ENCODE assay signal across 10 cellular contexts in the genomic region with DNA sequence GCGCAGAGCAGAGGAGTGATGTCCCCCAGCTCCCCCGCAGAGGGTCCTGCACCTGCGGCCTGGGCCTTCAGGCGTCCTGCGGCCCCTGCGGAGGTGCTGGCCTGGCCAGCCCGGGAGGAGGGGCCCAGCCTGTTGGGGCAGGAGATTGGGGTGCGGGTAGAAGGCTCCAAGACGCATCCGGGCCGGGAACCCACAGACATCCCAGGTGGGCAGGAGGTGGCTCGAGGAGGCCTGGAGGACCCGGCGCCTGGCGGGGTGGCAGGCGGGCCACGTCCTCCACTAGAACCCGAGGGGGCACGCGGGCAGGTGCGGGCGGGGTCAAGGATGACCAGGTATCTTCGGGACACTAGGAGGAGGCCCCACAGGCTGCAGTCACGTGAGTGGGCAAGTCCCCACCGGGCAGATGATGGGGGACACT. TPM values are rescaled to one million over a fixed set of nuclear protein-coding genes. Genes with fewer than 3 reads are reported as not detected.
A peak's percentile ranks its signal among the peaks of the same experiment; 100 is the strongest.
DNase-seq lines count a peak whose midpoint lies in the region; ATAC-seq and TF ChIP-seq lines count a peak whose summit lies in the region.
"Had no signal": no experiment of that assay in that cellular context is flagged by ENCODE, and none has a peak within 500 bp of the region (broad histone marks: within the 10 kb centered on the region; RNA-seq: fewer than 3 reads in every experiment).

No MANE protein-coding gene starts in this region.

- no peaks in the 10 kb centered on the region for H3K27me3 ChIP-seq in adipocyte (replicated peaks; ENCODE audit: control insufficient read depth, insufficient read depth, low read length)
- H3K27me3 ChIP-seq in tibial artery: peaks cover 0 to 56% of the 10 kb centered on the region in 2 donors

- ATAC-seq in activated T-cell treated with anti-CD3 and anti-CD28 coated beads, Interleukin-2, amount 50 U/mL, for 72 hours (replicated peaks in 1 of 2): no peak
- no peak for ATAC-seq in memory B cell (ENCODE audit: low read depth)
- no peak for ATAC-seq in left colon

- no peaks in the 10 kb centered on the region for H3K9me3 ChIP-seq in adipocyte (ENCODE audit: control insufficient read depth, low read length)
- H3K9me3 ChIP-seq in tibial artery: no peaks in the 10 kb centered on the region
- H3K9me3 ChIP-seq: Caco-2 had no signal

- H3K4me1 ChIP-seq in adipocyte (ENCODE audit: control insufficient read depth, insufficient read depth, low read length) (peaks cover 42% of the 10 kb centered on the region), tibial artery (peaks cover 0 to 49% (median 41%) of the 10 kb centered on the region in 4 donors)

- no peak for TF ChIP-seq CTCF in tibial artery (IDR thresholded peaks at IDR 0.05)

- H3K4me3 Mint-ChIP-seq in activated T-cell treated with anti-CD3 and anti-CD28 coated beads, Interleukin-2, amount 50 U/mL, for 72 hours: peak overlapping the region; percentile 93 to 97
- H3K4me3 Mint-ChIP-seq in memory B cell: peak overlapping the region; percentile 97

- no peaks in the 10 kb centered on the region for H3K36me3 ChIP-seq in adipocyte (ENCODE audit: control insufficient read depth, insufficient read depth, low read length, severe bottlenecking)
- no peaks in the 10 kb centered on the region for H3K36me3 ChIP-seq in tibial artery

- no peaks in the 10 kb centered on the region for H3K9me3 Mint-ChIP-seq in activated T-cell treated with anti-CD3 and anti-CD28 coated beads, Interleukin-2, amount 50 U/mL, for 72 hours
- no peaks in the 10 kb centered on the region for H3K9me3 Mint-ChIP-seq in memory B cell

- peaks cover 0 to 2% of the 10 kb centered on the region in 2 donors for H3K36me3 Mint-ChIP-seq in activated T-cell treated with anti-CD3 and anti-CD28 coated beads, Interleukin-2, amount 50 U/mL, for 72 hours (ENCODE audit: insufficient read depth in 2 of 2)
- no peaks in the 10 kb centered on the region for H3K36me3 Mint-ChIP-seq in memory B cell

- peaks cover 10% of the 10 kb centered on the region for H3K27me3 Mint-ChIP-seq in activated T-cell treated with anti-CD3 and anti-CD28 coated beads, Interleukin-2, amount 50 U/mL, for 72 hours (ENCODE audit: low read depth)
- peaks cover 19% of the 10 kb centered on the region for H3K27me3 Mint-ChIP-seq in memory B cell

- H3K4me1 Mint-ChIP-seq in activated T-cell treated with anti-CD3 and anti-CD28 coated beads, Interleukin-2, amount 50 U/mL, for 72 hours (ENCODE audit: low read depth): peaks cover 37% of the 10 kb centered on the region
- peaks cover 18% of the 10 kb centered on the region for H3K4me1 Mint-ChIP-seq in memory B cell

- intact Hi-C loops in tibial artery (cut with DNase I; ENCODE audit: low total_unique reads) (no loop called here), left colon (cut with DNase I, micrococcal nuclease) (no loop called here)

- no peak for DNase-seq in activated T-cell treated with anti-CD3 and anti-CD28 coated beads, Interleukin-2, amount 50 U/mL, for 72 hours
- DNase-seq in activated T-cell treated with anti-CD3 and anti-CD28 coated beads for 4 hours: no peak
- no peak for DNase-seq in adipocyte (ENCODE audit: low read depth)
- no peak for DNase-seq in memory B cell (ENCODE audit: low spot score in 2 of 2)
- DNase-seq in tibial artery: no peak
- no peak for DNase-seq in AML-193 (lab: John Stamatoyannopoulos, UW)
- DNase-seq in activated CD4-positive, CD25-positive, alpha-beta regulatory T cell (lab: John Stamatoyannopoulos, UW): no peak
- no peak for DNase-seq in left colon
- DNase-seq: Caco-2 had no signal

- peak overlapping the region; percentile 77 for H3K4me3 ChIP-seq in adipocyte (ENCODE audit: low read length)
- peak overlapping the region; percentile 51 to 61 for H3K4me3 ChIP-seq in tibial artery

- no peak overlapping the region for H3K27ac Mint-ChIP-seq in activated T-cell treated with anti-CD3 and anti-CD28 coated beads, Interleukin-2, amount 50 U/mL, for 72 hours
- H3K27ac Mint-ChIP-seq in memory B cell: no peak overlapping the region

- peak overlapping the region; percentile 27 for H3K9ac ChIP-seq in adipocyte (ENCODE audit: low read length)

- H3K27ac ChIP-seq in tibial artery: no peak overlapping the region

RNA-seq across cellular contexts. Expression of gene SECTM1, which starts 0.6 kb away (rescaled TPM):
- 10 to 100 TPM in 1 of 2 donors, 1 to 10 TPM in 1; 3.3 to 12.6 TPM for total RNA-seq in activated T-cell treated with anti-CD3 and anti-CD28 coated beads, Interleukin-2, amount 50 U/mL, for 72 hours
- 100 to 1,000 TPM in 1 of 2 donors, 10 to 100 TPM in 1; 78.5 to 127 TPM for total RNA-seq in left colon

RNA-seq across cellular contexts. Expression of gene CD7, which starts 16.8 kb away (rescaled TPM):
- 1,000 to 10,000 TPM in 1 of 2 donors, 100 to 1,000 TPM in 1; 845 to 1,007 TPM for total RNA-seq in activated T-cell treated with anti-CD3 and anti-CD28 coated beads, Interleukin-2, amount 50 U/mL, for 72 hours
- 10 to 100 TPM in 1 of 2 donors, 1 to 10 TPM in 1; 5.2 to 10.0 TPM for total RNA-seq in left colon

RNA-seq across cellular contexts. Expression of gene TEX19, which starts 24.8 kb away (rescaled TPM):
- under 1 TPM in 1 of 2 donors, not detected in 1; 0.17 TPM for total RNA-seq in activated T-cell treated with anti-CD3 and anti-CD28 coated beads, Interleukin-2, amount 50 U/mL, for 72 hours
- not detected for total RNA-seq in left colon
- total RNA-seq: lung microvascular endothelial cell had no signal

RNA-seq across cellular contexts. Expression of gene UTS2R, which starts 37.4 kb away (rescaled TPM):
- under 1 TPM in 1 of 2 donors, not detected in 1; 0.46 TPM for total RNA-seq in activated T-cell treated with anti-CD3 and anti-CD28 coated beads, Interleukin-2, amount 50 U/mL, for 72 hours
- total RNA-seq in left colon: not detected
- total RNA-seq: lung microvascular endothelial cell had no signal

Comparison
In these comparisons a context has a peak if more than half of its experiments do, and no peak if none do; other contexts are left out.
1. RNA of gene SECTM1, which starts 0.6 kb away (total RNA-seq): 78.5 to 127 TPM in left colon; 3.3 to 12.6 TPM in activated T-cell treated with anti-CD3 and anti-CD28 coated beads, Interleukin-2, amount 50 U/mL, for 72 hours; every median in the first group is over 4 times any median in the second.
2. RNA of gene CD7, which starts 16.8 kb away (total RNA-seq): 845 to 1,007 TPM in activated T-cell treated with anti-CD3 and anti-CD28 coated beads, Interleukin-2, amount 50 U/mL, for 72 hours; 5.2 to 10.0 TPM in left colon; every median in the first group is over 10 times any median in the second.